In the genomic region with DNA sequence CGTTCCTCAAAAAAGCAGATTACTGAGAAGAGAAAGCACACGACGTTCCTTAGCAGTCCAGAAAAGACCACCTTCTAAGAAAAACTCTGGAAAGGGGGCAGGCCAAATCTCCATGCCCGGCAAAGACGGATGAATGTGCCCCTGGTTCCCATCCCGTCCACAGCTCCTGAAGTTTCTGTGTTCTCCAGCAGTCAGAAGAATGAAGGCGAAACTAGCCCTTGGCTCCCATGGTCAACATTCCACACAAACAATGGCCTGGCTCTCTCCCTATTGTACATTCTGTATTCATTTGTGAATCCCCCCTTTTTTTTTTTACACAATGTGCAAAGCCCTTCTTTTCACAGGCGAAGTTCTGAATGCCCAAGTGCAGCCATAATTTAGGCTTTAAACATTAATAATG, we compare ENCODE assay signal across 11 cellular contexts. TPM values are rescaled to one million over a fixed set of nuclear protein-coding genes. Genes with fewer than 3 reads are reported as not detected.
DNase-seq lines count a peak whose midpoint lies in the region; ATAC-seq and TF ChIP-seq lines count a peak whose summit lies in the region.
"Had no signal": no experiment of that assay in that cellular context is flagged by ENCODE, and none has a peak within 500 bp of the region (broad histone marks: within the 10 kb centered on the region; RNA-seq: fewer than 3 reads in every experiment).

No MANE protein-coding gene starts in this region.

- H3K9me3 ChIP-seq in iPS-15b (ENCODE audit: control insufficient read depth, insufficient read depth, low read length) (no peaks in the 10 kb centered on the region), psoas muscle (no peaks in the 10 kb centered on the region)

- intact Hi-C loops in psoas muscle (cut with DNase I): loop anchor here (5.0 kb wide), 2 partner anchors 33 to 93 kb away; no protein-coding TSS in a partner anchor

- DNase-seq in EH (ENCODE audit: low read depth) (peak; percentile 56), astrocyte of the hippocampus (ENCODE audit: low read depth, low spot score) (peak; percentile 75), psoas muscle (no peak), NCI-H2227 (lab: John Stamatoyannopoulos, UW; ENCODE audit: unreplicated experiment) (no peak), GM20000 (ENCODE audit: low spot score) (no peak)
- DNase-seq in NK-92 treated with Interleukin-12 subunit alpha and Interleukin-12 subunit beta, amount 100 ng/mL, for 24 hours (lab: John Stamatoyannopoulos, UW): no peak
- DNase-seq: activated T-cell treated with anti-CD3 and anti-CD28 coated beads, Interleukin-2, amount 50 U/mL, for 48 hours; SHP77 had no signal

- peaks cover 34% of the 10 kb centered on the region for H3K4me1 ChIP-seq in iPS-15b (ENCODE audit: control insufficient read depth, insufficient read depth, low read length)
- peaks cover 70% of the 10 kb centered on the region for H3K4me1 ChIP-seq in psoas muscle

- H3K27ac ChIP-seq in psoas muscle: peak overlapping the region; percentile 98
- H3K27ac ChIP-seq: KMS-11 had no signal

- WGBS in psoas muscle, 3 donors: 12 to 32% (median 17%) methylated on average over 8 of the region's 8 CpGs

- H3K36me3 ChIP-seq in iPS-15b (ENCODE audit: control insufficient read depth, insufficient read depth, low read length) (peaks cover 13% of the 10 kb centered on the region), psoas muscle (ENCODE audit: insufficient read depth in 1 of 2, low read depth in 1 of 2) (no peaks in the 10 kb centered on the region)

- H3K9ac ChIP-seq in iPS-15b (ENCODE audit: low read depth, low read length): peak overlapping the region; percentile 57
- H3K9ac ChIP-seq: KMS-11 had no signal

- no peaks in the 10 kb centered on the region for H3K27me3 ChIP-seq in iPS-15b (ENCODE audit: control insufficient read depth, insufficient read depth, low read length)
- H3K27me3 ChIP-seq in psoas muscle (ENCODE audit: insufficient read depth in 3 of 3, low read length in 2 of 3): no peaks in the 10 kb centered on the region

- H3K4me3 ChIP-seq in iPS-15b (ENCODE audit: low read depth, low read length) (peak overlapping the region; percentile 85), psoas muscle (peak overlapping the region; percentile 93)

- TF ChIP-seq CTCF in psoas muscle (IDR thresholded peaks at IDR 0.05) (no peak), GM20000 (IDR thresholded peaks at IDR 0.05; ENCODE audit: extremely low read depth, missing control alignments) (no peak)

- ATAC-seq in psoas muscle (no peak), GM21825 (IDR thresholded peaks at IDR 0.05; ENCODE audit: unreplicated experiment) (no peak)

RNA-seq across cellular contexts. Expression of a gene that starts 5.3 kb away (rescaled TPM):
- total RNA-seq in psoas muscle: 10 to 100 TPM; 31.8 to 49.8 (median 33.8) TPM
- 10 to 100 TPM; 14.7 to 41.8 (median 15.2) TPM for polyA plus RNA-seq in psoas muscle

Comparison
In these comparisons a context has a peak if more than half of its experiments do, and no peak if none do; other contexts are left out.
1. DNase-seq: peak in EH (single experiment) and astrocyte of the hippocampus (single experiment); none in psoas muscle (0 of 2), NCI-H2227 (single experiment), NK-92 treated with Interleukin-12 subunit alpha and Interleukin-12 subunit beta, amount 100 ng/mL, for 24 hours (single experiment) and GM20000 (single experiment).